Comparison of ENCODE assay signal across 1 cellular context in the genomic region with DNA sequence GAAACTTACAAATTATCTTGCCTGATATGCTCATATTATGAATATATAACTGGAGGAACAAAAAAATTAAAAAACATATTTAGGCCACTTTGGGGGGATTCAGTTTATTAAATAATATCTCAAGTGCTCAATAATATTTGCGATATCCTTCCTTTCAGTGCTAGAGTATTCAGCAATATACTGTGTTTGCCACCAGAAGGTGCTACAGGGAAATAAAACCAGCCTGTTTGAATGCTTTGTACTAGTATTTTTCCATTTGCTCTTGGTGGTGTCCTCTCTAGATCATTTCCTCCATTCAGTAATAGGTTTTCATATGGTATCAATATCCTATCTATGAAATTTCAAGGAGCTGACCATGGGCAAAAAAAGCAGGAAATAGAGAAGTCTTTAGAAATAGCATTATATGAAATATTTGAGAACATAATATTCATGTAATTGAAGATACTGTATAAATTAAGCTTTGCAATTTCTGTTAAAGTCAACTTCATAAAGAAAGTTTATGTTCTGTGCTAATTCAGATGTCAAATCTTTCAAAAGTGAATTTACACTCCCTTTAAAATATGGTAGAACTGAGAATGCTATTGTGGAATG.
TF ChIP-seq lines count a peak whose summit lies in the region.

No MANE protein-coding gene starts in this region.

TF ChIP-seq in GM23338, 12 proteins besides CTCF, POLR2A, EP300 and RAD21 (continued from another document):
- TF ChIP-seq, protein P1, sequence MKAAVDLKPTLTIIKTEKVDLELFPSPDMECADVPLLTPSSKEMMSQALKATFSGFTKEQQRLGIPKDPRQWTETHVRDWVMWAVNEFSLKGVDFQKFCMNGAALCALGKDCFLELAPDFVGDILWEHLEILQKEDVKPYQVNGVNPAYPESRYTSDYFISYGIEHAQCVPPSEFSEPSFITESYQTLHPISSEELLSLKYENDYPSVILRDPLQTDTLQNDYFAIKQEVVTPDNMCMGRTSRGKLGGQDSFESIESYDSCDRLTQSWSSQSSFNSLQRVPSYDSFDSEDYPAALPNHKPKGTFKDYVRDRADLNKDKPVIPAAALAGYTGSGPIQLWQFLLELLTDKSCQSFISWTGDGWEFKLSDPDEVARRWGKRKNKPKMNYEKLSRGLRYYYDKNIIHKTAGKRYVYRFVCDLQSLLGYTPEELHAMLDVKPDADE (IDR thresholded peaks at IDR 0.05): no peak
- no peak for TF ChIP-seq ZNF114 (CRISPR knock-in tag; IDR thresholded peaks at IDR 0.05)
- no peak for TF ChIP-seq POLR2AphosphoS5 (IDR thresholded peaks at IDR 0.05; ENCODE audit: low read depth)
